ENCODE assay signal across 15 cellular contexts in the genomic region with DNA sequence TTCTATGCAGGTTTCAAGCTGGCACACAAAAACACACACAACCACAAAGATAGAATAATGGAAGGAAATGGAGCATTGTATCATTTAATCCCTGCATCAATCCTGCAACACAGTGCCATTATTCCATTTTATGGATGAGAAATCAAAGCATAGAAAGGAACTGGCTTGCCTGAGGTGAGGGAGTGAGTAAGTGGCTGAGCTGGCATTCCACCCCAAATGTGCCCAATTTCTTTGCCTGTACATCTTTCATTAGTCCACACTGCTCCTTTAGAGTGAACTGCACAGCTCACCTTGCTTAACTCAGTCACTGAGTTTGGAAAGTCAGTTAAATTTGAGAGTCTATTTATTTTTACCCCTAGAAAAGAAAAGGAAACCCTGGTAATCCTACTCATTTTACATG. TPM values are rescaled to one million over a fixed set of nuclear protein-coding genes. Genes with fewer than 3 reads are reported as not detected.
A peak's percentile ranks its signal among the peaks of the same experiment; 100 is the strongest.
DNase-seq lines count a peak whose midpoint lies in the region; ATAC-seq, FAIRE-seq and TF ChIP-seq lines count a peak whose summit lies in the region.
"Had no signal": no experiment of that assay in that cellular context is flagged by ENCODE, and none has a peak within 500 bp of the region (broad histone marks: within the 10 kb centered on the region; RNA-seq: fewer than 3 reads in every experiment).

No MANE protein-coding gene starts in this region.

- H3K4me3 ChIP-seq in ascending aorta (no peak overlapping the region), esophagus muscularis mucosa (no peak overlapping the region), gastrocnemius medialis (no peak overlapping the region), A673 (ENCODE audit: low read depth, low read length, poor library complexity, severe bottlenecking) (no peak overlapping the region)

- H3K36me3 ChIP-seq in ascending aorta, result no peaks in the 10 kb centered on the region
- no peaks in the 10 kb centered on the region for H3K36me3 ChIP-seq in esophagus muscularis mucosa
- H3K36me3 ChIP-seq in gastrocnemius medialis, result no peaks in the 10 kb centered on the region
- H3K36me3 ChIP-seq in A673 (ENCODE audit: insufficient read depth, low read length, poor library complexity, severe bottlenecking), result no peaks in the 10 kb centered on the region

- TF ChIP-seq POLR2A in H54 (IDR thresholded peaks at IDR 0.05; ENCODE audit: low read depth, low read length) (no peak), esophagus muscularis mucosa (IDR thresholded peaks at IDR 0.05; ENCODE audit: low read depth) (no peak), gastrocnemius medialis (IDR thresholded peaks at IDR 0.05) (no peak)

- no peak for TF ChIP-seq EP300 in esophagus muscularis mucosa (IDR thresholded peaks at IDR 0.05)

- ATAC-seq in gastrocnemius medialis, result no peak

- POLR2A ChIA-PET in A673 (lab: Charles Lee; ENCODE audit: low non-redundant PET), result no interaction called here

- in situ Hi-C loops in gastrocnemius medialis (cut with MboI; ENCODE audit: low sequenced_read_pairs in 4 of 4), result no loop called here

- CTCF ChIA-PET in A673 (lab: Charles Lee), result no interaction called here

- H3K27ac ChIP-seq in ascending aorta (peak overlapping the region; percentile 37 to 61), esophagus muscularis mucosa (replicated peaks in 1 of 4) (peak overlapping the region in 3 of 4 donors; percentile 6 to 46 (median 35)), gastrocnemius medialis (peak overlapping the region; percentile 34 to 54 (median 48)), A673 (ENCODE audit: low read depth, low read length, poor library complexity, severe bottlenecking) (no peak overlapping the region)
- H3K27ac ChIP-seq: RWPE1 had no signal

- no peak for TF ChIP-seq CTCF in ascending aorta (IDR thresholded peaks at IDR 0.05)
- no peak for TF ChIP-seq CTCF in esophagus muscularis mucosa (IDR thresholded peaks at IDR 0.05)
- no peak for TF ChIP-seq CTCF in gastrocnemius medialis (IDR thresholded peaks at IDR 0.05 in 4 of 5, conservative IDR thresholded peaks at IDR 0.05 in 1 of 5)
- TF ChIP-seq CTCF in A673 (conservative IDR thresholded peaks at IDR 0.05; ENCODE audit: low read depth, low read length), result no peak

- peak; percentile 48 for FAIRE-seq in H54 (lab: Jason Lieb, UNC)

- intact Hi-C loops in ascending aorta (cut with DNase I) (no loop called here), esophagus muscularis mucosa (cut with DNase I) (no loop called here), gastrocnemius medialis (cut with DNase I; ENCODE audit: low total_unique reads) (no loop called here), A673 (cut with micrococcal nuclease; ENCODE audit: unreplicated experiment) (no loop called here)

- H3K4me1 ChIP-seq in ascending aorta, result peaks cover 5 to 6% of the 10 kb centered on the region in 2 donors
- H3K4me1 ChIP-seq in esophagus muscularis mucosa, result peaks cover 3 to 19% (median 15%) of the 10 kb centered on the region in 4 donors
- H3K4me1 ChIP-seq in gastrocnemius medialis, result peaks cover 22 to 38% of the 10 kb centered on the region in 2 donors
- H3K4me1 ChIP-seq in A673 (ENCODE audit: insufficient read depth, low read length, poor library complexity, severe bottlenecking), result no peaks in the 10 kb centered on the region

- H3K9me3 ChIP-seq in ascending aorta, result no peaks in the 10 kb centered on the region
- H3K9me3 ChIP-seq in esophagus muscularis mucosa, result no peaks in the 10 kb centered on the region
- H3K9me3 ChIP-seq in gastrocnemius medialis, result no peaks in the 10 kb centered on the region
- no peaks in the 10 kb centered on the region for H3K9me3 ChIP-seq in A673 (ENCODE audit: low read depth, low read length, poor library complexity, severe bottlenecking)

- H3K27me3 ChIP-seq in ascending aorta (no peaks in the 10 kb centered on the region), esophagus muscularis mucosa (no peaks in the 10 kb centered on the region), gastrocnemius medialis (no peaks in the 10 kb centered on the region), A673 (replicated peaks; ENCODE audit: insufficient read depth, low read depth, low read length, poor library complexity) (peaks cover 4% of the 10 kb centered on the region)

- BruUV-seq in A673 (replicated peaks; lab: Mats Ljungman, UMichigan), result no TSS peak

- DNase-seq in H54 (ENCODE audit: insufficient read length, low spot score), result no peak
- DNase-seq in ascending aorta (ENCODE audit: low spot score in 2 of 2), result no peak
- DNase-seq in esophagus muscularis mucosa (ENCODE audit: extremely low spot score), result no peak
- DNase-seq in gastrocnemius medialis, result no peak
- DNase-seq in A673 (ENCODE audit: low spot score), result no peak
- DNase-seq in HPDE6-E6E7 (ENCODE audit: extremely low spot score), result no peak
- DNase-seq in AG08396 (ENCODE audit: low spot score), result no peak
- no peak for DNase-seq in NCI-H2227 treated with DMSO at 0.1 percent for 48 hours (lab: John Stamatoyannopoulos, UW)
- DNase-seq: CD4-positive, CD25-positive, alpha-beta regulatory T cell; EL; H9; NCI-H187; NCI-H526 treated with DMSO at 0.1 percent for 48 hours had no signal

RNA-seq across cellular contexts. Expression of a gene that starts 28.9 kb away (rescaled TPM):
- total RNA-seq in ascending aorta (7.9 TPM), esophagus muscularis mucosa (10 to 100 TPM in 1 of 4 donors, 1 to 10 TPM in 3; 3.1 to 11.1 (median 5.0) TPM), gastrocnemius medialis (1 to 10 TPM; 2.0 to 5.8 (median 3.0) TPM), A673 (2021) (not detected in 2 replicates)
- total RNA-seq: CD4-positive, CD25-positive, alpha-beta regulatory T cell; H9; HT-29 had no signal
